ENCODE assay signal across 11 cellular contexts in the genomic region with DNA sequence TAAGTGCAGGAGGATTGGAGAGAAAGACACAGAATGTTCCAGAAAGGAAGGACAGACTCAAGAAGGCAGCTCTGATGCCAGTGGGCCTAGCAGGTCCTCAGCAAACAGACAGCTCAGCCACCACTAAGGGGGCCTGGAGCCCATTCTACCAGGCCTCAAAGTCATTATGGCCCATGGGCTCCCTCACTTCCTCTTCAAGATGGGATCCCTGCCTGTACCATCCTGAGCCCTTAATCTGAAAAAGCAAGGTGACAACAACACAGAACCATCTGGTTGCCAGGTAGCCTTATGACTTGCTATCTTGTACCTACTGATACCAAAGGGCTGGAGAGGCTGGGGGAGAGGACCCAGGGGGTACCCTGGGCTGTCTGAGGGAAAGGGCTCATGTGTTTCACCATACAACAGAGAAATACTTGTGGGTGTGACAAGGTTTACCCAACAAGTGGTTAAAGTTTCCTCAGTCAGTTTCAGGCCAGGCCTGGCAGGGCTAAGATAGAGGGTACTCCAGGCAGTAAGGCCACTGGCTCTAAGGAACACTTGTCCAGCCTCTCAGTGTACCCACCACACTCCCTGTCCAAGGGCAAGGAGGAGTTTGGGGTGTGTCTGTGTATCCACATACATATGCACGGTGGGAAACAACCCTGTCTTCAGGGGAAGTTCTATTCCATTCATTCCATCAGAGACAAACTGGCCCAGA. TPM values are rescaled to one million over a fixed set of nuclear protein-coding genes. Genes with fewer than 3 reads are reported as not detected.
A peak's percentile ranks its signal among the peaks of the same experiment; 100 is the strongest.
DNase-seq lines count a peak whose midpoint lies in the region; ATAC-seq and TF ChIP-seq lines count a peak whose summit lies in the region.
"Had no signal": no experiment of that assay in that cellular context is flagged by ENCODE, and none has a peak within 500 bp of the region (broad histone marks: within the 10 kb centered on the region; RNA-seq: fewer than 3 reads in every experiment).

No MANE protein-coding gene starts in this region.

- CTCF ChIA-PET in activated CD4-positive, alpha-beta memory T cell treated with anti-CD3 and anti-CD28 coated beads for 36 hours (lab: Charles Lee), result interaction anchor here (0.6 to 28.4 kb wide), 10 partner anchors 10 to 481 kb away, joined by 3 to 981 read pairs (median 7); a partner anchor contains a TSS
- CTCF ChIA-PET in activated CD4-positive, alpha-beta memory T cell treated with anti-CD3 and anti-CD28 coated beads, Interleukin-2, amount 10 ng/mL, durations not matched to agents 7 days and 5 days (lab: Charles Lee), result interaction anchor here (0.7 to 19.9 kb wide), 3 partner anchors 8 to 106 kb away, joined by 3 to 348 read pairs (median 5); no protein-coding TSS in a partner anchor
- CTCF ChIA-PET in Calu3 (lab: Charles Lee), result interaction anchor here (1.9 kb wide), 1 partner anchor 106 kb away, joined by 5 read pairs; no protein-coding TSS in a partner anchor

- H3K27ac Mint-ChIP-seq in activated CD4-positive, alpha-beta memory T cell treated with anti-CD3 and anti-CD28 coated beads for 36 hours, result peak overlapping the region; percentile 71
- no peak overlapping the region for H3K27ac Mint-ChIP-seq in activated CD4-positive, alpha-beta memory T cell treated with anti-CD3 and anti-CD28 coated beads, Interleukin-2, amount 10 ng/mL, durations not matched to agents 7 days and 5 days
- peak overlapping the region; percentile 82 for H3K27ac Mint-ChIP-seq in Calu3 (ENCODE audit: unreplicated experiment)
- peak overlapping the region; percentile 26 for H3K27ac Mint-ChIP-seq in activated naive CD8-positive, alpha-beta T cell treated with anti-CD3 and anti-CD28 coated beads, Interleukin-2, amount 10 ng/mL, durations not matched to agents 7 days and 5 days
- H3K27ac Mint-ChIP-seq in natural killer cell treated with Interleukin-12 subunit alpha and Interleukin-12 subunit beta and Interleukin-15 and Interleukin-18, amount 100 ng/mL, for 72 hours, result peak overlapping the region in 1 of 2 donors; percentile 48

- no peak for TF ChIP-seq CTCF in Calu3 (IDR thresholded peaks at IDR 0.05; ENCODE audit: unreplicated experiment)

- DNase-seq in activated CD4-positive, alpha-beta memory T cell treated with anti-CD3 and anti-CD28 coated beads for 36 hours, result no peak
- no peak for DNase-seq in activated CD4-positive, alpha-beta memory T cell treated with anti-CD3 and anti-CD28 coated beads, Interleukin-2, amount 10 ng/mL, durations not matched to agents 7 days and 5 days
- DNase-seq in Calu3 (no peak), GOT3 (lab: John Stamatoyannopoulos, UW) (no peak)
- no peak for DNase-seq in activated naive CD8-positive, alpha-beta T cell treated with anti-CD3 and anti-CD28 coated beads, Interleukin-2, amount 10 ng/mL, durations not matched to agents 7 days and 5 days
- no peak for DNase-seq in natural killer cell treated with Interleukin-12 subunit alpha and Interleukin-12 subunit beta and Interleukin-15 and Interleukin-18, amount 100 ng/mL, for 72 hours (ENCODE audit: low spot score)
- no peak for DNase-seq in stimulated activated CD4-positive, alpha-beta T cell treated with anti-CD3 and anti-CD28 coated beads, Interleukin-2, amount 100 ng/mL, for 48 hours
- DNase-seq: esophagus squamous epithelium, SIG-M5 had no signal

- H3K36me3 Mint-ChIP-seq in activated CD4-positive, alpha-beta memory T cell treated with anti-CD3 and anti-CD28 coated beads for 36 hours, result peaks cover 60% of the 10 kb centered on the region
- peaks cover 51% of the 10 kb centered on the region for H3K36me3 Mint-ChIP-seq in activated CD4-positive, alpha-beta memory T cell treated with anti-CD3 and anti-CD28 coated beads, Interleukin-2, amount 10 ng/mL, durations not matched to agents 7 days and 5 days (ENCODE audit: low read depth)
- H3K36me3 Mint-ChIP-seq in Calu3 (ENCODE audit: insufficient read depth, unreplicated experiment), result peaks cover 61% of the 10 kb centered on the region
- H3K36me3 Mint-ChIP-seq in activated naive CD8-positive, alpha-beta T cell treated with anti-CD3 and anti-CD28 coated beads, Interleukin-2, amount 10 ng/mL, durations not matched to agents 7 days and 5 days, result peaks cover 25% of the 10 kb centered on the region
- H3K36me3 Mint-ChIP-seq in natural killer cell treated with Interleukin-12 subunit alpha and Interleukin-12 subunit beta and Interleukin-15 and Interleukin-18, amount 100 ng/mL, for 72 hours, result no peaks in the 10 kb centered on the region

- H3K4me3 Mint-ChIP-seq in activated CD4-positive, alpha-beta memory T cell treated with anti-CD3 and anti-CD28 coated beads for 36 hours, result no peak overlapping the region
- no peak overlapping the region for H3K4me3 Mint-ChIP-seq in activated CD4-positive, alpha-beta memory T cell treated with anti-CD3 and anti-CD28 coated beads, Interleukin-2, amount 10 ng/mL, durations not matched to agents 7 days and 5 days
- no peak overlapping the region for H3K4me3 Mint-ChIP-seq in Calu3 (ENCODE audit: low read depth, unreplicated experiment)
- H3K4me3 Mint-ChIP-seq in activated naive CD8-positive, alpha-beta T cell treated with anti-CD3 and anti-CD28 coated beads, Interleukin-2, amount 10 ng/mL, durations not matched to agents 7 days and 5 days, result no peak overlapping the region
- no peak overlapping the region for H3K4me3 Mint-ChIP-seq in natural killer cell treated with Interleukin-12 subunit alpha and Interleukin-12 subunit beta and Interleukin-15 and Interleukin-18, amount 100 ng/mL, for 72 hours
- H3K4me3 Mint-ChIP-seq: dendritic cell treated with granulocyte-macrophage colony-stimulating factor and Interleukin-4, amounts not matched to agents 40 ng/mL and 50 ng/mL, for 4 days had no signal

- intact Hi-C loops in activated CD4-positive, alpha-beta memory T cell treated with anti-CD3 and anti-CD28 coated beads for 36 hours (cut with micrococcal nuclease), result loop anchor here (1.0 kb wide), 1 partner anchor 106 kb away; no protein-coding TSS in a partner anchor
- intact Hi-C loops in Calu3 (cut with micrococcal nuclease; ENCODE audit: unreplicated experiment), result loop anchor here (1.0 kb wide), 1 partner anchor 106 kb away; no protein-coding TSS in a partner anchor

- POLR2A ChIA-PET in activated CD4-positive, alpha-beta memory T cell treated with anti-CD3 and anti-CD28 coated beads for 36 hours (lab: Charles Lee), result no interaction called here
- POLR2A ChIA-PET in activated CD4-positive, alpha-beta memory T cell treated with anti-CD3 and anti-CD28 coated beads, Interleukin-2, amount 10 ng/mL, durations not matched to agents 7 days and 5 days (lab: Charles Lee), result interaction anchor here (1.6 kb wide), 1 partner anchor 32 kb away, joined by 3 read pairs; no protein-coding TSS in a partner anchor
- POLR2A ChIA-PET in activated naive CD8-positive, alpha-beta T cell treated with anti-CD3 and anti-CD28 coated beads, Interleukin-2, amount 10 ng/mL, durations not matched to agents 7 days and 5 days (lab: Charles Lee), result interaction anchor here (1.1 kb wide), 1 partner anchor 31 kb away, joined by 4 read pairs; a partner anchor contains a TSS

- H3K4me1 Mint-ChIP-seq in activated CD4-positive, alpha-beta memory T cell treated with anti-CD3 and anti-CD28 coated beads for 36 hours (ENCODE audit: low read depth), result peaks cover 20% of the 10 kb centered on the region
- H3K4me1 Mint-ChIP-seq in activated CD4-positive, alpha-beta memory T cell treated with anti-CD3 and anti-CD28 coated beads, Interleukin-2, amount 10 ng/mL, durations not matched to agents 7 days and 5 days, result peaks cover 4% of the 10 kb centered on the region
- peaks cover 48% of the 10 kb centered on the region for H3K4me1 Mint-ChIP-seq in Calu3 (ENCODE audit: low read depth, unreplicated experiment)
- peaks cover 29% of the 10 kb centered on the region for H3K4me1 Mint-ChIP-seq in activated naive CD8-positive, alpha-beta T cell treated with anti-CD3 and anti-CD28 coated beads, Interleukin-2, amount 10 ng/mL, durations not matched to agents 7 days and 5 days
- peaks cover 23 to 39% of the 10 kb centered on the region in 2 donors for H3K4me1 Mint-ChIP-seq in natural killer cell treated with Interleukin-12 subunit alpha and Interleukin-12 subunit beta and Interleukin-15 and Interleukin-18, amount 100 ng/mL, for 72 hours (ENCODE audit: low read depth in 2 of 2)

- H3K27me3 Mint-ChIP-seq in activated CD4-positive, alpha-beta memory T cell treated with anti-CD3 and anti-CD28 coated beads for 36 hours, result no peaks in the 10 kb centered on the region
- no peaks in the 10 kb centered on the region for H3K27me3 Mint-ChIP-seq in activated CD4-positive, alpha-beta memory T cell treated with anti-CD3 and anti-CD28 coated beads, Interleukin-2, amount 10 ng/mL, durations not matched to agents 7 days and 5 days
- no peaks in the 10 kb centered on the region for H3K27me3 Mint-ChIP-seq in Calu3 (ENCODE audit: unreplicated experiment)
- no peaks in the 10 kb centered on the region for H3K27me3 Mint-ChIP-seq in activated naive CD8-positive, alpha-beta T cell treated with anti-CD3 and anti-CD28 coated beads, Interleukin-2, amount 10 ng/mL, durations not matched to agents 7 days and 5 days
- H3K27me3 Mint-ChIP-seq in natural killer cell treated with Interleukin-12 subunit alpha and Interleukin-12 subunit beta and Interleukin-15 and Interleukin-18, amount 100 ng/mL, for 72 hours, result no peaks in the 10 kb centered on the region
- H3K27me3 Mint-ChIP-seq: dendritic cell treated with granulocyte-macrophage colony-stimulating factor and Interleukin-4, amounts not matched to agents 40 ng/mL and 50 ng/mL, for 4 days had no signal

- no TSS peak for BruUV-seq in Calu3 (replicated peaks; lab: Mats Ljungman, UMichigan)

- H3K9me3 Mint-ChIP-seq in activated CD4-positive, alpha-beta memory T cell treated with anti-CD3 and anti-CD28 coated beads for 36 hours, result no peaks in the 10 kb centered on the region
- no peaks in the 10 kb centered on the region for H3K9me3 Mint-ChIP-seq in activated CD4-positive, alpha-beta memory T cell treated with anti-CD3 and anti-CD28 coated beads, Interleukin-2, amount 10 ng/mL, durations not matched to agents 7 days and 5 days
- no peaks in the 10 kb centered on the region for H3K9me3 Mint-ChIP-seq in Calu3 (ENCODE audit: low read depth, unreplicated experiment)
- H3K9me3 Mint-ChIP-seq in activated naive CD8-positive, alpha-beta T cell treated with anti-CD3 and anti-CD28 coated beads, Interleukin-2, amount 10 ng/mL, durations not matched to agents 7 days and 5 days, result no peaks in the 10 kb centered on the region
- H3K9me3 Mint-ChIP-seq in natural killer cell treated with Interleukin-12 subunit alpha and Interleukin-12 subunit beta and Interleukin-15 and Interleukin-18, amount 100 ng/mL, for 72 hours, result no peaks in the 10 kb centered on the region
- H3K9me3 Mint-ChIP-seq: dendritic cell treated with granulocyte-macrophage colony-stimulating factor and Interleukin-4, amounts not matched to agents 40 ng/mL and 50 ng/mL, for 4 days had no signal

- no peak for ATAC-seq in activated naive CD8-positive, alpha-beta T cell treated with anti-CD3 and anti-CD28 coated beads, Interleukin-2, amount 10 ng/mL, durations not matched to agents 7 days and 5 days (ENCODE audit: low read depth)
- peak; percentile 1 to 36 for ATAC-seq in natural killer cell treated with Interleukin-12 subunit alpha and Interleukin-12 subunit beta and Interleukin-15 and Interleukin-18, amount 100 ng/mL, for 72 hours
- ATAC-seq in GM19455 (IDR thresholded peaks at IDR 0.05; ENCODE audit: unreplicated experiment), result no peak

RNA-seq across cellular contexts. Expression of a gene that starts 30.7 kb away (rescaled TPM):
- 10 to 100 TPM; 59.3 to 65.6 TPM for total RNA-seq in activated CD4-positive, alpha-beta memory T cell treated with anti-CD3 and anti-CD28 coated beads for 36 hours
- 10 to 100 TPM; 19.2 to 21.9 TPM for total RNA-seq in activated CD4-positive, alpha-beta memory T cell treated with anti-CD3 and anti-CD28 coated beads, Interleukin-2, amount 10 ng/mL, durations not matched to agents 7 days and 5 days
- 13.6 and 16.8 TPM in 2 replicates for total RNA-seq in Calu3 (2022)
- 100 to 1,000 TPM; 283 to 315 TPM for total RNA-seq in activated naive CD8-positive, alpha-beta T cell treated with anti-CD3 and anti-CD28 coated beads, Interleukin-2, amount 10 ng/mL, durations not matched to agents 7 days and 5 days
- total RNA-seq in natural killer cell treated with Interleukin-12 subunit alpha and Interleukin-12 subunit beta and Interleukin-15 and Interleukin-18, amount 100 ng/mL, for 72 hours, result 1 to 10 TPM; 2.6 to 6.1 TPM

RNA-seq across cellular contexts. Expression of a gene that starts 31.5 kb away (rescaled TPM):
- 100 to 1,000 TPM; 284 to 286 TPM for total RNA-seq in activated CD4-positive, alpha-beta memory T cell treated with anti-CD3 and anti-CD28 coated beads for 36 hours
- 100 to 1,000 TPM; 197 to 205 TPM for total RNA-seq in activated CD4-positive, alpha-beta memory T cell treated with anti-CD3 and anti-CD28 coated beads, Interleukin-2, amount 10 ng/mL, durations not matched to agents 7 days and 5 days
- total RNA-seq in Calu3 (2022), result 380 and 411 TPM in 2 replicates
- 100 to 1,000 TPM; 193 to 206 TPM for total RNA-seq in activated naive CD8-positive, alpha-beta T cell treated with anti-CD3 and anti-CD28 coated beads, Interleukin-2, amount 10 ng/mL, durations not matched to agents 7 days and 5 days
- 100 to 1,000 TPM; 162 to 210 TPM for total RNA-seq in natural killer cell treated with Interleukin-12 subunit alpha and Interleukin-12 subunit beta and Interleukin-15 and Interleukin-18, amount 100 ng/mL, for 72 hours

Comparison
In these comparisons a context has a peak if more than half of its experiments do, and no peak if none do; other contexts are left out.
1. ATAC-seq: peak in natural killer cell treated with Interleukin-12 subunit alpha and Interleukin-12 subunit beta and Interleukin-15 and Interleukin-18, amount 100 ng/mL, for 72 hours (2 of 2); none in activated naive CD8-positive, alpha-beta T cell treated with anti-CD3 and anti-CD28 coated beads, Interleukin-2, amount 10 ng/mL, durations not matched to agents 7 days and 5 days (single experiment) and GM19455 (single experiment).
2. RNA of a gene that starts 30.7 kb away (total RNA-seq): 283 to 315 TPM in activated naive CD8-positive, alpha-beta T cell treated with anti-CD3 and anti-CD28 coated beads, Interleukin-2, amount 10 ng/mL, durations not matched to agents 7 days and 5 days; 59.3 to 65.6 TPM in activated CD4-positive, alpha-beta memory T cell treated with anti-CD3 and anti-CD28 coated beads for 36 hours, 19.2 to 21.9 TPM in activated CD4-positive, alpha-beta memory T cell treated with anti-CD3 and anti-CD28 coated beads, Interleukin-2, amount 10 ng/mL, durations not matched to agents 7 days and 5 days, 13.6 to 16.8 TPM in Calu3 and 2.6 to 6.1 TPM in natural killer cell treated with Interleukin-12 subunit alpha and Interleukin-12 subunit beta and Interleukin-15 and Interleukin-18, amount 100 ng/mL, for 72 hours; every median in the first group is over 4 times any median in the second.